ENCODE assay signal across 35 cellular contexts in genomic region chr7:23909426-23909825, GRCh38.
"Had no signal": no experiment of that assay in that cellular context is flagged by ENCODE, and none has a peak within 500 bp of the region (broad histone marks: within the 10 kb centered on the region; RNA-seq: fewer than 3 reads in every experiment).

No MANE protein-coding gene starts in this region.

- H3K9ac ChIP-seq: KMS-11 had no signal

- H3K9me3 ChIP-seq: MG63 had no signal

- H3K4me2 ChIP-seq: KMS-11 had no signal

- H3K27ac ChIP-seq: KMS-11 had no signal

- DNase-seq: Karpas-422, Kasumi-1, MG63, MM.1S, MV-4-11, NCI-H1048, NCI-H1092, NCI-H1092 treated with DMSO at 0.1 percent for 48 hours, NCI-H1105, NCI-H1105 treated with DMSO at 0.1 percent for 48 hours, NCI-H1417, NCI-H1417 treated with DMSO at 0.1 percent for 48 hours, NCI-H1436, NCI-H1436 treated with DMSO at 0.1 percent for 48 hours, NCI-H146, NCI-H1694, NCI-H1694 treated with DMSO at 0.1 percent for 48 hours, NCI-H187, NCI-H187 treated with DMSO at 0.1 percent for 48 hours, NCI-H1930, NCI-H2029, NCI-H2029 treated with DMSO at 0.1 percent for 48 hours, NCI-H2081, NCI-H2081 treated with DMSO at 0.1 percent for 48 hours, NCI-H2107, NCI-H2171, NCI-H2171 treated with DMSO at 0.1 percent for 48 hours, NCI-H2227 treated with DMSO at 0.1 percent for 48 hours, NCI-H226, NCI-H345, NCI-H446, NCI-H446 treated with DMSO at 0.1 percent for 48 hours, NCI-H510A, NCI-H510A treated with DMSO at 0.1 percent for 48 hours had no signal

- H3K36me3 ChIP-seq: MG63 had no signal

- H3K4me3 ChIP-seq: MG63 had no signal

- H3K27me3 ChIP-seq: MG63 had no signal
